Comparison of ENCODE assay signal across 7 cellular contexts in the genomic region with DNA sequence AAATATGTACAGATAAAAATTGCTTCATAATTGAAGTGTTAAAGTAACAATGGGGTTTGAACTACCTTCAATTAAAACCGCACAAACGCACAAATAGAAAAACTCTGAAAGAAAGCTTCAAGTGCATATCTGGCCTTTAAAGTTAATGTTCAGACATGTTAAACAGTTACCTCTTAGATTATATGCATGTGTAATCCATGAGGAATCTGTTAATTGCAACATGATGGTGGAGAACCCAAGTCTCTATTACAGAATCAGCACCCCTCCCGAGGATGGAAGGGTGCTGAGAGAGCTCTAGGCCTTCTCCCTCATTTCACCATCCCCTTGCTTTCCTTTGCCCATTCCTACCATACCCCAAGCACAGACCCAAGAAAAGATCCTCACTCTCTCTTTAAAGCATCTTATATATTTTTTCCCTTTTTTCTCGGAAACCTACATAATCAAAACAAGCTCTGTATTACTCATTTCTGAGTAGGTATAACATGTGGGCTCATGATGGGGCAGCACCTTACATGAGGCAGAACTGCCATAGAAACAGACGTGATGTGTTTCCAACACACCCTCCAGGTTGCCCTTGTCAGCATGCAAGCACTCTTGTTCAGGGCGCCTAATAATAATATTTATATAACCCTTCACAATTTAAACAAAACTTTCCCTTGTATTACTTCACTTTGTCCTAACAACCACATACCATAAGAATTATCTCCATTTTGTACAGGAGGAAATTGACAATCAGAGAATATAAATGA. TPM values are rescaled to one million over a fixed set of nuclear protein-coding genes. Genes with fewer than 3 reads are reported as not detected.
A peak's percentile ranks its signal among the peaks of the same experiment; 100 is the strongest.
DNase-seq lines count a peak whose midpoint lies in the region; ATAC-seq, FAIRE-seq and TF ChIP-seq lines count a peak whose summit lies in the region.
"Not testable (repeated sequence)": the region's sequence is repeated elsewhere in the genome, so short reads cannot be mapped to it uniquely, and the experiment has no call there.

No MANE protein-coding gene starts in this region.

- peak; percentile 33 for ATAC-seq in T-helper 17 cell
- peak; percentile 78 to 79 for ATAC-seq in activated naive CD4-positive, alpha-beta T cell treated with anti-CD3 and anti-CD28 coated beads, Interleukin-2, amount 50 U/mL, for 72 hours
- peak; percentile 58 for ATAC-seq in stimulated activated memory B cell treated with anti-CD40 and anti-IgM and Interleukin-4, amounts not matched to agents 10 μg/mL and 1 μg/mL and 100 μg/mL, for 72 hours

- not testable (repeated sequence) for H3K4me3 Mint-ChIP-seq in T-helper 17 cell; activated T-cell treated with anti-CD3 and anti-CD28 coated beads, Interleukin-2, amount 50 U/mL, for 24 hours; stimulated activated memory B cell treated with anti-CD40 and anti-IgM and Interleukin-4, amounts not matched to agents 10 μg/mL and 1 μg/mL and 100 μg/mL, for 72 hours

- H3K9me3 Mint-ChIP-seq in activated T-cell treated with anti-CD3 and anti-CD28 coated beads, Interleukin-2, amount 50 U/mL, for 24 hours; activated naive CD4-positive, alpha-beta T cell treated with anti-CD3 and anti-CD28 coated beads, Interleukin-2, amount 50 U/mL, for 72 hours; stimulated activated memory B cell treated with anti-CD40 and anti-IgM and Interleukin-4, amounts not matched to agents 10 μg/mL and 1 μg/mL and 100 μg/mL, for 72 hours: not testable (repeated sequence)

- not testable (repeated sequence) for H3K27me3 Mint-ChIP-seq in T-helper 17 cell; activated T-cell treated with anti-CD3 and anti-CD28 coated beads, Interleukin-2, amount 50 U/mL, for 24 hours; stimulated activated memory B cell treated with anti-CD40 and anti-IgM and Interleukin-4, amounts not matched to agents 10 μg/mL and 1 μg/mL and 100 μg/mL, for 72 hours

- not testable (repeated sequence) for TF ChIP-seq POLR2A in GM12891 (IDR thresholded peaks at IDR 0.05; ENCODE audit: low read depth, low read length)

- not testable (repeated sequence) for DNase-seq in GM12891 (ENCODE audit: insufficient read length, low spot score); T-helper 17 cell; activated T-cell treated with anti-CD3 and anti-CD28 coated beads, Interleukin-2, amount 50 U/mL, for 24 hours
- DNase-seq in activated naive CD4-positive, alpha-beta T cell treated with anti-CD3 and anti-CD28 coated beads, Interleukin-2, amount 50 U/mL, for 72 hours (ENCODE audit: low spot score in 2 of 2): peak in 1 of 2 donors; percentile 35
- DNase-seq in epithelial cell of esophagus (ENCODE audit: low read depth): peak; percentile 82

- peak overlapping the region in 13 of 21 experiments; percentile 37 to 75 (median 54) for H3K27ac ChIP-seq in skin epidermis

- H3K4me3 ChIP-seq in epithelial cell of esophagus (ENCODE audit: low read length); skin epidermis: not testable (repeated sequence)

- not testable (repeated sequence) for H3K4me1 Mint-ChIP-seq in T-helper 17 cell
- peaks cover 26% of the 10 kb centered on the region for H3K4me1 Mint-ChIP-seq in activated T-cell treated with anti-CD3 and anti-CD28 coated beads, Interleukin-2, amount 50 U/mL, for 24 hours (ENCODE audit: low read depth)
- H3K4me1 Mint-ChIP-seq in stimulated activated memory B cell treated with anti-CD40 and anti-IgM and Interleukin-4, amounts not matched to agents 10 μg/mL and 1 μg/mL and 100 μg/mL, for 72 hours: peaks cover 16% of the 10 kb centered on the region

- H3K27ac Mint-ChIP-seq in T-helper 17 cell; stimulated activated memory B cell treated with anti-CD40 and anti-IgM and Interleukin-4, amounts not matched to agents 10 μg/mL and 1 μg/mL and 100 μg/mL, for 72 hours: not testable (repeated sequence)
- peak overlapping the region; percentile 76 for H3K27ac Mint-ChIP-seq in activated T-cell treated with anti-CD3 and anti-CD28 coated beads, Interleukin-2, amount 50 U/mL, for 24 hours
- peak overlapping the region in 1 of 2 donors; percentile 89 for H3K27ac Mint-ChIP-seq in activated naive CD4-positive, alpha-beta T cell treated with anti-CD3 and anti-CD28 coated beads, Interleukin-2, amount 50 U/mL, for 72 hours

- not testable (repeated sequence) for H3K36me3 Mint-ChIP-seq in T-helper 17 cell (ENCODE audit: low read depth); activated T-cell treated with anti-CD3 and anti-CD28 coated beads, Interleukin-2, amount 50 U/mL, for 24 hours (ENCODE audit: low read depth); activated naive CD4-positive, alpha-beta T cell treated with anti-CD3 and anti-CD28 coated beads, Interleukin-2, amount 50 U/mL, for 72 hours; stimulated activated memory B cell treated with anti-CD40 and anti-IgM and Interleukin-4, amounts not matched to agents 10 μg/mL and 1 μg/mL and 100 μg/mL, for 72 hours

- FAIRE-seq in GM12891 (lab: Jason Lieb, UNC): peak; percentile 84

- TF ChIP-seq CTCF in epithelial cell of esophagus (IDR thresholded peaks at IDR 0.05; ENCODE audit: insufficient read depth, low read depth, low read length, missing control alignments): not testable (repeated sequence)

- H3K9me3 ChIP-seq in T-helper 17 cell (ENCODE audit: control insufficient read depth, low read length, poor library complexity, severe bottlenecking): not testable (repeated sequence)

RNA-seq across cellular contexts. Expression of a gene that starts 33.9 kb away (rescaled TPM):
- 4.0 TPM for polyA plus RNA-seq in GM12891 (2012; ENCODE audit: low read depth, missing spikeins)
- total RNA-seq in T-helper 17 cell: 1 to 10 TPM; 4.8 to 4.9 TPM
- 1 to 10 TPM; 5.7 to 9.2 TPM for total RNA-seq in activated naive CD4-positive, alpha-beta T cell treated with anti-CD3 and anti-CD28 coated beads, Interleukin-2, amount 50 U/mL, for 72 hours

RNA-seq across cellular contexts. Expression of a gene that starts 43.5 kb away (rescaled TPM):
- 1.0 TPM for polyA plus RNA-seq in GM12891 (2012; ENCODE audit: low read depth, missing spikeins)
- total RNA-seq in T-helper 17 cell: 10 to 100 TPM; 35.7 to 44.7 TPM
- 10 to 100 TPM; 18.1 to 20.9 TPM for total RNA-seq in activated naive CD4-positive, alpha-beta T cell treated with anti-CD3 and anti-CD28 coated beads, Interleukin-2, amount 50 U/mL, for 72 hours
